14 cellular contexts compared by ENCODE assay signal in the genomic region with DNA sequence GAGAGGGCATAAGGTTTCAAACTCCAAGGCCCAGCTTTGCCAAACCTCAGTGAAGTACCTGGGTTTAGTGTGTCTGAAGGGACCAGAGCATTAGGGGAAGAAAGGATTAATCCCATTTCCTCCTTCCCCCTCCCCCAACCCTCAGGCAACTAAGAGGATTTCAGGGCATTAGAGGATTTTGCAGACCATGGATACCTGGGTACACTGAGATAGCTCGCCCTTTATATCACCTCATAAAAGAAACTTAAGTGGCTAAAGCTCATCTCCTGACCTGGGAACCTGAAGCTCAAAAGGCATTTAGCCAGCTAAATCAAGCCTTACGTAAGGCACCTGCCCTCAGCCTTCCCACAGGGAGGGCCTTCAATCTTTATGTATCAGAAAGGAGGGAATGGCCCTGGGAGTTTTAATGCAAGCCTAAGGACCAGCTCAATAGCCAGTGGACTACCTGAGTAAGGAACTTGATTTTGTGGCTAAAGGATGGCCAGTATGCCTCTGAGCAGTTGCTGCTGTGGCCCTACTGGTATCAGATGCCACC. TPM values are rescaled to one million over a fixed set of nuclear protein-coding genes. Genes with fewer than 3 reads are reported as not detected.
DNase-seq lines count a peak whose midpoint lies in the region; ATAC-seq and TF ChIP-seq lines count a peak whose summit lies in the region.
"Had no signal": no experiment of that assay in that cellular context is flagged by ENCODE, and none has a peak within 500 bp of the region (broad histone marks: within the 10 kb centered on the region; RNA-seq: fewer than 3 reads in every experiment).

No MANE protein-coding gene starts in this region.

- H3K4me3 ChIP-seq in right atrium auricular region (no peak overlapping the region), right cardiac atrium (ENCODE audit: low read length) (no peak overlapping the region), upper lobe of right lung (no peak overlapping the region)

- H3K27ac ChIP-seq in right atrium auricular region (no peak overlapping the region), right cardiac atrium (ENCODE audit: low read length) (no peak overlapping the region), upper lobe of right lung (peak overlapping the region; percentile 42)
- H3K27ac ChIP-seq: C4-2B had no signal

- H3K4me1 ChIP-seq in right atrium auricular region (no peaks in the 10 kb centered on the region), right cardiac atrium (ENCODE audit: control insufficient read depth, insufficient read depth, low read length) (no peaks in the 10 kb centered on the region), upper lobe of right lung (no peaks in the 10 kb centered on the region)
- H3K4me1 ChIP-seq: BE2C had no signal

- ATAC-seq in right cardiac atrium (no peak), upper lobe of right lung (peak; percentile 17), HG03097 (IDR thresholded peaks at IDR 0.05; ENCODE audit: low FRiP score, unreplicated experiment) (no peak), HG03521 (IDR thresholded peaks at IDR 0.05; ENCODE audit: unreplicated experiment) (no peak)
- ATAC-seq: CD8-positive, alpha-beta T cell had no signal

- H3K27me3 ChIP-seq in right atrium auricular region (no peaks in the 10 kb centered on the region), right cardiac atrium (ENCODE audit: control insufficient read depth, insufficient read depth) (no peaks in the 10 kb centered on the region), upper lobe of right lung (no peaks in the 10 kb centered on the region)
- H3K27me3 ChIP-seq: BE2C had no signal

- H3K36me3 ChIP-seq in right atrium auricular region, result no peaks in the 10 kb centered on the region
- H3K36me3 ChIP-seq in upper lobe of right lung, result no peaks in the 10 kb centered on the region
- H3K36me3 ChIP-seq: BE2C had no signal

- TF ChIP-seq CTCF in right atrium auricular region (IDR thresholded peaks at IDR 0.05), result no peak
- no peak for TF ChIP-seq CTCF in upper lobe of right lung (IDR thresholded peaks at IDR 0.05)

- intact Hi-C loops in right cardiac atrium (cut with DNase I) (no loop called here), upper lobe of right lung (cut with DNase I) (no loop called here)

- 90% methylated on average over 2 of the region's 2 CpGs for WGBS in right cardiac atrium

- H3K9me3 ChIP-seq in right atrium auricular region (peaks cover 0 to 15% of the 10 kb centered on the region in 2 donors), right cardiac atrium (ENCODE audit: control insufficient read depth, low read length) (no peaks in the 10 kb centered on the region), upper lobe of right lung (peaks cover 6% of the 10 kb centered on the region)
- H3K9me3 ChIP-seq: BE2C had no signal

- DNase-seq in right atrium auricular region (ENCODE audit: low spot score) (peak; percentile 1), right cardiac atrium (no peak), NCI-H82 treated with DMSO at 0.1 percent for 48 hours (lab: John Stamatoyannopoulos, UW; ENCODE audit: unreplicated experiment) (peak; percentile 99), mesenteric fat pad (ENCODE audit: low spot score) (peak; percentile 4), upper lobe of right lung (no peak), islet precursor cell (no peak)
- DNase-seq: BE2C; CD8-positive, alpha-beta T cell; COR-L47; HCEC 1CT; HFFc6 had no signal

RNA-seq across cellular contexts. Expression of a gene that starts 26.4 kb away (rescaled TPM):
- total RNA-seq in right atrium auricular region, result 1 to 10 TPM; 7.9 to 8.5 TPM
- 10 to 100 TPM in 2 of 4 donors, 1 to 10 TPM in 2; 9.1 to 11.6 (median 10.0) TPM for total RNA-seq in right cardiac atrium
- 6.8 TPM for polyA plus RNA-seq in right cardiac atrium
- 12.4 TPM for total RNA-seq in mesenteric fat pad
- total RNA-seq in upper lobe of right lung, result 27.2 TPM

RNA-seq across cellular contexts. Expression of a gene that starts 32.6 kb away (rescaled TPM):
- total RNA-seq in right atrium auricular region (10 to 100 TPM in 1 of 2 donors, 1 to 10 TPM in 1; 5.5 to 12.0 TPM), right cardiac atrium (10 to 100 TPM in 3 of 4 donors, 1 to 10 TPM in 1; 9.9 to 13.6 (median 10.5) TPM), mesenteric fat pad (12.7 TPM), upper lobe of right lung (9.4 TPM)
- 11.5 TPM for polyA plus RNA-seq in right cardiac atrium

RNA-seq across cellular contexts. Expression of a gene that starts 32.8 kb away (rescaled TPM):
- total RNA-seq in right atrium auricular region (10 to 100 TPM; 15.6 to 19.0 TPM), right cardiac atrium (10 to 100 TPM; 18.6 to 32.6 (median 21.4) TPM), mesenteric fat pad (27.5 TPM), upper lobe of right lung (29.8 TPM)
- 7.3 TPM for polyA plus RNA-seq in right cardiac atrium

Comparison
In these comparisons a context has a peak if more than half of its experiments do, and no peak if none do; other contexts are left out.
1. DNase-seq: peak in right atrium auricular region (single experiment), NCI-H82 treated with DMSO at 0.1 percent for 48 hours (single experiment) and mesenteric fat pad (single experiment); none in right cardiac atrium (0 of 3), upper lobe of right lung (single experiment) and islet precursor cell (single experiment).